ENCODE assay signal across 16 cellular contexts in genomic region chr13:98289339-98289935, GRCh38.
A peak's percentile ranks its signal among the peaks of the same experiment; 100 is the strongest.
DNase-seq lines count a peak whose midpoint lies in the region; TF ChIP-seq lines count a peak whose summit lies in the region.
"Had no signal": no experiment of that assay in that cellular context is flagged by ENCODE, and none has a peak within 500 bp of the region (broad histone marks: within the 10 kb centered on the region; RNA-seq: fewer than 3 reads in every experiment).

No MANE protein-coding gene starts in this region.

- peak; percentile 79 for DNase-seq in BE2C
- DNase-seq in NCI-H2171 treated with DMSO at 0.1 percent for 48 hours (lab: John Stamatoyannopoulos, UW): peak; percentile 66
- peak; percentile 98 for DNase-seq in SK-N-DZ (ENCODE audit: low spot score)
- DNase-seq in osteocyte (ENCODE audit: extremely low spot score, unreplicated experiment): no peak
- DNase-seq in osteoblast (ENCODE audit: insufficient read length, low spot score, missing footprints): no peak
- no peak for DNase-seq in HT-29 (ENCODE audit: low spot score)
- no peak for DNase-seq in NCI-H774 (lab: John Stamatoyannopoulos, UW)
- no peak for DNase-seq in effector memory CD4-positive, alpha-beta T cell
- DNase-seq: 8988T; AML-193; CD4-positive, CD25-positive, alpha-beta regulatory T cell; DMS79; H7 had no signal

- peaks cover 41% of the 10 kb centered on the region for H3K4me1 Mint-ChIP-seq in osteocyte (ENCODE audit: unreplicated experiment)
- H3K4me1 Mint-ChIP-seq: CD4-positive, CD25-positive, alpha-beta regulatory T cell had no signal

- peak overlapping the region; percentile 21 for H3K4me3 ChIP-seq in BE2C (ENCODE audit: low read depth, low read length)
- H3K4me3 ChIP-seq in osteoblast (ENCODE audit: insufficient read depth, low read length): no peak overlapping the region
- no peak overlapping the region for H3K4me3 ChIP-seq in effector memory CD4-positive, alpha-beta T cell (ENCODE audit: insufficient read depth, low read depth, low read length, poor library complexity, severe bottlenecking)
- H3K4me3 ChIP-seq: BLaER1 treated with 17β-estradiol and CSF1 and Interleukin-3, amounts not matched to agents 10 nM and 100 nM; GM12878; GM23338 had no signal

- H3K4me1 ChIP-seq in BE2C: peaks cover 58% of the 10 kb centered on the region
- peaks cover 4% of the 10 kb centered on the region for H3K4me1 ChIP-seq in osteoblast (ENCODE audit: insufficient read depth, low read length)
- H3K4me1 ChIP-seq in effector memory CD4-positive, alpha-beta T cell (ENCODE audit: control insufficient read depth, insufficient read depth, low read length, poor library complexity, severe bottlenecking): no peaks in the 10 kb centered on the region

- H3K9me3 ChIP-seq in BE2C (peaks cover 2% of the 10 kb centered on the region; the same call in 1 of the 2 replicates), osteoblast (ENCODE audit: low read depth, low read length) (no peaks in the 10 kb centered on the region)
- H3K9me3 ChIP-seq in effector memory CD4-positive, alpha-beta T cell (ENCODE audit: control insufficient read depth, low read length): no peaks in the 10 kb centered on the region

- no peaks in the 10 kb centered on the region for H3K27me3 ChIP-seq in BE2C
- no peaks in the 10 kb centered on the region for H3K27me3 ChIP-seq in osteoblast (ENCODE audit: insufficient read depth, low read length)
- no peaks in the 10 kb centered on the region for H3K27me3 ChIP-seq in effector memory CD4-positive, alpha-beta T cell (replicated peaks; ENCODE audit: control insufficient read depth, insufficient read depth, low read length, poor library complexity, severe bottlenecking)
- H3K27me3 ChIP-seq: BLaER1 treated with 17β-estradiol and CSF1 and Interleukin-3, amounts not matched to agents 10 nM and 100 nM had no signal

- no peak overlapping the region for H3K4me3 Mint-ChIP-seq in osteocyte (ENCODE audit: unreplicated experiment)
- H3K4me3 Mint-ChIP-seq: CD4-positive, CD25-positive, alpha-beta regulatory T cell; GM23338 had no signal

- no peak overlapping the region for H3K27ac ChIP-seq in osteoblast (ENCODE audit: low read depth, low read length)
- no peak overlapping the region for H3K27ac ChIP-seq in effector memory CD4-positive, alpha-beta T cell (ENCODE audit: insufficient read depth, low read length, poor library complexity, severe bottlenecking)
- H3K27ac ChIP-seq: BLaER1 treated with 17β-estradiol and CSF1 and Interleukin-3, amounts not matched to agents 10 nM and 100 nM had no signal

- TF ChIP-seq CTCF in BE2C (IDR thresholded peaks at IDR 0.05; ENCODE audit: low read depth, low read length): no peak
- no peak for TF ChIP-seq CTCF in osteocyte (IDR thresholded peaks at IDR 0.05)
- no peak for TF ChIP-seq CTCF in osteoblast (IDR thresholded peaks at IDR 0.05; ENCODE audit: extremely low read depth, low read depth, low read length)

- no peaks in the 10 kb centered on the region for H3K27me3 Mint-ChIP-seq in osteocyte (ENCODE audit: unreplicated experiment)
- H3K27me3 Mint-ChIP-seq: CD4-positive, CD25-positive, alpha-beta regulatory T cell had no signal

- H2AFZ ChIP-seq in osteoblast (ENCODE audit: low read length): no peak overlapping the region
- H2AFZ ChIP-seq: GM23338 had no signal

- peaks cover 43% of the 10 kb centered on the region for H4K20me1 ChIP-seq in osteoblast (ENCODE audit: insufficient read depth, low read length)

- no peak overlapping the region for H3K4me2 ChIP-seq in osteoblast (ENCODE audit: insufficient read depth, low read length)
- H3K4me2 ChIP-seq: BLaER1 treated with 17β-estradiol and CSF1 and Interleukin-3, amounts not matched to agents 10 nM and 100 nM; GM23338 had no signal

- H3K27ac Mint-ChIP-seq in osteocyte (ENCODE audit: unreplicated experiment): peak overlapping the region; percentile 27
- H3K27ac Mint-ChIP-seq: CD4-positive, CD25-positive, alpha-beta regulatory T cell; GM23338 had no signal

- peaks cover 46% of the 10 kb centered on the region for H3K79me2 ChIP-seq in osteoblast (ENCODE audit: insufficient read depth, low read length)

- H3K36me3 ChIP-seq in BE2C: no peaks in the 10 kb centered on the region
- no peaks in the 10 kb centered on the region for H3K36me3 ChIP-seq in osteoblast (ENCODE audit: insufficient read depth, low read length)
- H3K36me3 ChIP-seq in effector memory CD4-positive, alpha-beta T cell (ENCODE audit: control insufficient read depth, insufficient read depth, low read length): no peaks in the 10 kb centered on the region

- H3K36me3 Mint-ChIP-seq in osteocyte (ENCODE audit: unreplicated experiment): peaks cover 12% of the 10 kb centered on the region
- H3K36me3 Mint-ChIP-seq: CD4-positive, CD25-positive, alpha-beta regulatory T cell had no signal

- no peaks in the 10 kb centered on the region for H3K9me3 Mint-ChIP-seq in osteocyte (ENCODE audit: unreplicated experiment)

Comparison
In these comparisons a context has a peak if more than half of its experiments do, and no peak if none do; other contexts are left out.
1. DNase-seq: peak in BE2C (single experiment), NCI-H2171 treated with DMSO at 0.1 percent for 48 hours (single experiment) and SK-N-DZ (single experiment); none in osteocyte (single experiment), osteoblast (single experiment), HT-29 (single experiment), NCI-H774 (single experiment) and effector memory CD4-positive, alpha-beta T cell (0 of 3).